ENCODE assay signal across 27 cellular contexts in genomic region chr4:139535852-139536234, GRCh38. TPM values are rescaled to one million over a fixed set of nuclear protein-coding genes. Genes with fewer than 3 reads are reported as not detected.
DNase-seq lines count a peak whose midpoint lies in the region; ATAC-seq and TF ChIP-seq lines count a peak whose summit lies in the region.
"Had no signal": no experiment of that assay in that cellular context is flagged by ENCODE, and none has a peak within 500 bp of the region (broad histone marks: within the 10 kb centered on the region; RNA-seq: fewer than 3 reads in every experiment).

No MANE protein-coding gene starts in this region.

- ATAC-seq in left colon (peak; percentile 44), GM18502 (IDR thresholded peaks at IDR 0.05; ENCODE audit: poor library complexity, unreplicated experiment) (no peak), esophagus mucosa (no peak)
- ATAC-seq: activated CD4-positive, alpha-beta T cell treated with anti-CD3 and anti-CD28 coated beads for 36 hours; right cardiac atrium; stimulated activated naive CD8-positive, alpha-beta T cell treated with anti-CD3 and anti-CD28 coated beads, Interleukin-15, amount 100 ng/mL, for 72 hours had no signal

- peak overlapping the region; percentile 60 to 80 for H3K27ac ChIP-seq in prostate gland
- H3K27ac ChIP-seq: ovary, Peyer's patch had no signal

- WGBS in prostate gland: 64% methylated on average over 5 of the region's 5 CpGs

- H3K36me3 ChIP-seq in prostate gland: no peaks in the 10 kb centered on the region
- H3K36me3 ChIP-seq: ovary had no signal

- H3K4me1 ChIP-seq in prostate gland (replicated peaks): peaks cover 11% of the 10 kb centered on the region
- H3K4me1 ChIP-seq: Peyer's patch had no signal

- no peak overlapping the region for H3K4me3 ChIP-seq in prostate gland
- H3K4me3 ChIP-seq: ovary, Peyer's patch had no signal

- intact Hi-C loops in left colon (cut with DNase I, micrococcal nuclease): no loop called here
- intact Hi-C loops in prostate gland (cut with DNase I): no loop called here

- no peaks in the 10 kb centered on the region for H3K9me3 ChIP-seq in prostate gland
- H3K9me3 ChIP-seq: ovary, Peyer's patch had no signal

- TF ChIP-seq CTCF in prostate gland (IDR thresholded peaks at IDR 0.05): no peak

- no peaks in the 10 kb centered on the region for H3K27me3 ChIP-seq in prostate gland (replicated peaks; ENCODE audit: insufficient read depth)
- H3K27me3 ChIP-seq: ovary, Peyer's patch had no signal

- no peak for TF ChIP-seq POLR2A in prostate gland (IDR thresholded peaks at IDR 0.05)

- peak; percentile 17 for DNase-seq in DMS 273 (lab: John Stamatoyannopoulos, UW; ENCODE audit: unreplicated experiment)
- DNase-seq in DMS 273 treated with DMSO at 0.1 percent for 48 hours (lab: John Stamatoyannopoulos, UW): no peak
- no peak for DNase-seq in left colon
- peak; percentile 57 for DNase-seq in prostate gland (ENCODE audit: low spot score)
- no peak for DNase-seq in NCI-H69 (lab: John Stamatoyannopoulos, UW)
- DNase-seq in dermis blood vessel endothelial cell: no peak
- DNase-seq: 8988T; activated CD4-positive, alpha-beta T cell treated with anti-CD3 and anti-CD28 coated beads for 36 hours; activated naive CD4-positive, alpha-beta T cell treated with anti-CD3 and anti-CD28 coated beads, Interleukin-2, amount 50 U/mL, for 16 hours; CD4-positive, CD25-positive, alpha-beta regulatory T cell; H7; hypothalamus; KG1; MM.1S; NCI-H2029; NCI-H526; ovary; Peyer's patch; right cardiac atrium; SHP77; stimulated activated CD4-positive, alpha-beta T cell treated with anti-CD3 and anti-CD28 coated beads, Interleukin-2, amount 100 ng/mL, for 48 hours; stimulated activated naive CD8-positive, alpha-beta T cell treated with anti-CD3 and anti-CD28 coated beads, Interleukin-15, amount 100 ng/mL, for 72 hours; SW 1271; T-helper 9 cell; trophoblast cell had no signal

RNA-seq across cellular contexts. Expression of gene SETD7, which starts 20.2 kb away (rescaled TPM):
- total RNA-seq in left colon: 10 to 100 TPM; 17.6 to 23.8 TPM
- total RNA-seq in prostate gland: 100 to 1,000 TPM in 1 of 2 donors, 10 to 100 TPM in 1; 71.7 to 100 TPM
- total RNA-seq in dermis blood vessel endothelial cell: 65.8 and 70.6 TPM in 2 replicates
- total RNA-seq in esophagus mucosa: 19.9 TPM

Comparison
In these comparisons a context has a peak if more than half of its experiments do, and no peak if none do; other contexts are left out.
1. DNase-seq: peak in DMS 273 (single experiment) and prostate gland (single experiment); none in DMS 273 treated with DMSO at 0.1 percent for 48 hours (single experiment), left colon (0 of 2), NCI-H69 (single experiment) and dermis blood vessel endothelial cell (single experiment).